8 cellular contexts compared by ENCODE assay signal in the genomic region with DNA sequence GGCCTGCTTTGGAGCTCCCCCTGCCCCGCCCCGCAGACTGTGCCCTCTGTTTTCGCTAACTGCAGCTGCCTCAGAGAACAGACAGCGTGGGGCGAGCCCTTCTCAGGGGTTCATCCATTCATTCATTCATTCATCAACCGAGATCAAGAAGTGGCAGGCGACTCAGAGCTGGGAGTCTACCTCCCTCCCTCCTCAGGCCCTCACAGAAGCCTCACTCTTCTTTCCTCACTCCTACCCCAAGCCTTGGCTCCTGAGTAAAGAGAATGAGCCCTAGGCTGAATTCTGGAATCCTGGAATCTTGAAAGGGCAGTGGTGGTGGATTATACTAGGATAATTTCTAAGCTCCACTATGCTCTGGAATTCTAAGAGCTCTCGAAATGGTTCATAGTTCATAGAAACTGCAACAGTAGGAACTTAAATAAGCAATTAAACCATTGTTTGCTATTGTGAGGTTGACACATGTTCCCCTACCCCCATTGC. TPM values are rescaled to one million over a fixed set of nuclear protein-coding genes. Genes with fewer than 3 reads are reported as not detected.
DNase-seq lines count a peak whose midpoint lies in the region; ATAC-seq and TF ChIP-seq lines count a peak whose summit lies in the region.
"Had no signal": no experiment of that assay in that cellular context is flagged by ENCODE, and none has a peak within 500 bp of the region (broad histone marks: within the 10 kb centered on the region; RNA-seq: fewer than 3 reads in every experiment).

No MANE protein-coding gene starts in this region.

- peak overlapping the region; percentile 83 for H2AK5ac ChIP-seq in neuronal stem cell (ENCODE audit: low read depth, low read length)

- no peaks in the 10 kb centered on the region for H3K4me1 ChIP-seq in MM.1S (ENCODE audit: low read length)
- peaks cover 6 to 20% of the 10 kb centered on the region in 2 donors for H3K4me1 ChIP-seq in neuronal stem cell (ENCODE audit: control insufficient read depth in 2 of 2, insufficient read depth in 1 of 2, low read depth in 1 of 2, low read length in 2 of 2)

- H3K14ac ChIP-seq in neuronal stem cell (ENCODE audit: low read length): no peak overlapping the region

- H3K9ac ChIP-seq in MM.1S (ENCODE audit: low read length) (no peak overlapping the region), neuronal stem cell (ENCODE audit: low read depth, low read length, poor library complexity) (no peak overlapping the region)

- H3K79me2 ChIP-seq in MM.1S (ENCODE audit: low read length): no peaks in the 10 kb centered on the region

- peak overlapping the region; percentile 93; the same call in 1 of the 2 replicates for H2AFZ ChIP-seq in MM.1S (ENCODE audit: low read length)
- H2AFZ ChIP-seq in neuronal stem cell (ENCODE audit: low read length): peak overlapping the region; percentile 88

- no peak overlapping the region for H4K8ac ChIP-seq in neuronal stem cell (ENCODE audit: low read depth, low read length)

- H3K4me3 ChIP-seq in MM.1S (ENCODE audit: low read length) (peak overlapping the region; percentile 65), dorsolateral prefrontal cortex (peak overlapping the region in 44 of 59 donors; percentile 12 to 69 (median 48)), neuronal stem cell (ENCODE audit: low read length in 2 of 2) (peak overlapping the region in 1 of 2 donors; percentile 10)
- H3K4me3 ChIP-seq: body of pancreas had no signal

- no CpG with 5 or more reads among the region's 8 CpGs for WGBS in neuronal stem cell (ENCODE audit: extremely low coverage in 2 of 2, insufficient read length in 2 of 2, insufficient replicate concordance in 1 of 2), 2 donors

- H3K36me3 ChIP-seq in MM.1S (replicated peaks; ENCODE audit: insufficient read depth, low read length): no peaks in the 10 kb centered on the region
- H3K36me3 ChIP-seq in neuronal stem cell (replicated peaks in 1 of 2; ENCODE audit: control insufficient read depth in 2 of 2, insufficient read depth in 2 of 2, low read length in 2 of 2): no peaks in the 10 kb centered on the region

- no peaks in the 10 kb centered on the region for H4K20me1 ChIP-seq in MM.1S (ENCODE audit: insufficient read depth, low read length)

- H2BK15ac ChIP-seq in neuronal stem cell (ENCODE audit: low read length): peak overlapping the region; percentile 81

- H3K4ac ChIP-seq in neuronal stem cell (ENCODE audit: low read length): no peak overlapping the region

- H4K91ac ChIP-seq in neuronal stem cell (ENCODE audit: low read depth, low read length, poor library complexity): no peak overlapping the region

- H3K9me3 ChIP-seq in MM.1S (replicated peaks; ENCODE audit: insufficient read depth, low read length) (no peaks in the 10 kb centered on the region), neuronal stem cell (replicated peaks in 1 of 2; ENCODE audit: control insufficient read depth in 2 of 2, insufficient read depth in 1 of 2, low read depth in 1 of 2, low read length in 2 of 2) (peaks cover 8 to 11% of the 10 kb centered on the region in 2 donors)
- H3K9me3 ChIP-seq: body of pancreas had no signal

- no peak for TF ChIP-seq CTCF in GM20000 (IDR thresholded peaks at IDR 0.05; ENCODE audit: extremely low read depth, missing control alignments)
- TF ChIP-seq CTCF in MM.1S (IDR thresholded peaks at IDR 0.05; ENCODE audit: low read length): no peak
- TF ChIP-seq CTCF in dorsolateral prefrontal cortex (IDR thresholded peaks at IDR 0.05 in 54 of 56, conservative IDR thresholded peaks at IDR 0.05 in 2 of 56; ENCODE audit: low read depth in 1 of 56, partially characterized antibody in 56 of 56): no peak

- no peak overlapping the region for H2BK120ac ChIP-seq in neuronal stem cell (ENCODE audit: low read depth, low read length)

- H3F3A ChIP-seq in MM.1S (ENCODE audit: insufficient read depth, low read length): no peaks in the 10 kb centered on the region; the same call in 1 of the 2 replicates

- no peak overlapping the region for H3K23ac ChIP-seq in neuronal stem cell (ENCODE audit: low read depth, low read length, poor library complexity)

- intact Hi-C loops in dorsolateral prefrontal cortex (cut with DNase I): loop anchor here (2.0 to 10.0 kb wide), 6 partner anchors 116 to 432 kb away; a partner anchor contains a TSS

- no peak for ATAC-seq in left lobe of liver

- H2BK12ac ChIP-seq in neuronal stem cell (ENCODE audit: low read length): no peak overlapping the region

- no peak overlapping the region for H2BK5ac ChIP-seq in neuronal stem cell (ENCODE audit: low read length)

- H3K27ac ChIP-seq in MM.1S (ENCODE audit: low read length) (no peak overlapping the region), dorsolateral prefrontal cortex (no peak overlapping the region), neuronal stem cell (replicated peaks; ENCODE audit: low read length) (no peak overlapping the region)
- H3K27ac ChIP-seq: body of pancreas had no signal

- H3K4me2 ChIP-seq in MM.1S (ENCODE audit: low read depth, low read length) (peak overlapping the region; percentile 98), neuronal stem cell (ENCODE audit: insufficient read depth, low read length, poor library complexity, severe bottlenecking) (peak overlapping the region; percentile 69)

- no peaks in the 10 kb centered on the region for H3K79me1 ChIP-seq in neuronal stem cell (ENCODE audit: low read depth, low read length)

- peak; percentile 17 for DNase-seq in GM20000 (ENCODE audit: low spot score)
- no peak for DNase-seq in MM.1S
- DNase-seq in dorsolateral prefrontal cortex: peak in 1 of 10 donors; percentile 33
- no peak for DNase-seq in neuronal stem cell (ENCODE audit: low spot score)
- no peak for DNase-seq in left lobe of liver (ENCODE audit: low spot score)
- no peak for DNase-seq in C1 segment of cervical spinal cord (lab: John Stamatoyannopoulos, UW)
- DNase-seq in NCI-H187 (lab: John Stamatoyannopoulos, UW): no peak

- H3K27me3 ChIP-seq in MM.1S (replicated peaks; ENCODE audit: insufficient read depth, low read length) (peaks cover 91% of the 10 kb centered on the region), dorsolateral prefrontal cortex (peaks cover 0 to 99% (median 88%) of the 10 kb centered on the region in 45 donors), neuronal stem cell (ENCODE audit: control insufficient read depth in 3 of 3, insufficient read depth in 3 of 3, low read depth in 1 of 3, low read length in 3 of 3) (peaks cover 21 to 76% (median 63%) of the 10 kb centered on the region in 3 experiments)

- peak overlapping the region; percentile 72 for H3K18ac ChIP-seq in neuronal stem cell (ENCODE audit: low read length)

- H3K9me2 ChIP-seq in MM.1S (replicated peaks; ENCODE audit: insufficient read depth, low read length): no peaks in the 10 kb centered on the region

RNA-seq across cellular contexts. Expression of a gene that starts 2.3 kb away (rescaled TPM):
- total RNA-seq in dorsolateral prefrontal cortex: under 1 TPM in 49 of 120 experiments, not detected in 71; 0.14 to 0.93 (median 0.37) TPM
- 1.2 TPM for polyA plus RNA-seq in neuronal stem cell (2013, experiment 1 of 2)
- polyA plus RNA-seq in neuronal stem cell (2013, experiment 2 of 2): 1.1 TPM
- total RNA-seq in left lobe of liver: not detected
- total RNA-seq: body of pancreas had no signal

RNA-seq across cellular contexts. Expression of a gene that starts 28.3 kb away (rescaled TPM):
- total RNA-seq in dorsolateral prefrontal cortex: 1 to 10 TPM in 20 of 120 experiments, under 1 TPM in 41, not detected in 59; 0.27 to 2.5 (median 0.76) TPM
- 0.45 TPM for polyA plus RNA-seq in neuronal stem cell (2013, experiment 1 of 2)
- 0.61 TPM for polyA plus RNA-seq in neuronal stem cell (2013, experiment 2 of 2)
- not detected for total RNA-seq in left lobe of liver
- total RNA-seq: body of pancreas had no signal

RNA-seq across cellular contexts. Expression of a gene that starts 58.6 kb away (rescaled TPM):
- total RNA-seq in dorsolateral prefrontal cortex (10 to 100 TPM; 12.7 to 53.3 (median 33.2) TPM), left lobe of liver (2.7 TPM)
- polyA plus RNA-seq in neuronal stem cell (2013, experiment 1 of 2): 8.3 TPM
- polyA plus RNA-seq in neuronal stem cell (2013, experiment 2 of 2): 6.8 TPM
